Comparison of ENCODE assay signal across 8 cellular contexts in the genomic region with DNA sequence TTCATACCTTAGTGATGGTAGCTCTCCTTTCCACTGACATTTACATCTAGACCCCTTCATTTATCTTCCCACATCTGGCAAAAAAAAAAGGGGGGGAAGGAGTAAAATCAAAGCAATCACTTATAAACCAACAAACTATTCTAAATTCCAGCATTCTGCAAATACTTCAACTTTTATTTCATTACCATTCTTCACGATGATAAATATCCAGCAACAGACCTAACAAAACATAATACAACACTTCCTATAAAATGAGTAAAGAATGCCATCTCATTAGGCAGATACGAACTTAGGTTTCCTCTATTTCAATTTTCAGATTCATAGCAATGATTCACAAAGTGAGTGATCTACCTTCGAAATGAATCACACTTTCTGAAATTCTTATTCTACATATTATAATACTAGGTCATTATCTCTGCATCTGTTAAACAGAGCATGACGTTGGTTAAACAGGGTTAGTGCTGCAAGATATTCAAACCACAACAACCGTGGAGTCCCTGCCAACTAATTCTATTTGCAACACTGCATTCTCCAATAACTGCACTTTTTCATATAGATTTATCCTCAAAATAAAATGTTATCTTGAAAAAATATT. TPM values are rescaled to one million over a fixed set of nuclear protein-coding genes. Genes with fewer than 3 reads are reported as not detected.
A peak's percentile ranks its signal among the peaks of the same experiment; 100 is the strongest.
DNase-seq lines count a peak whose midpoint lies in the region; FAIRE-seq and TF ChIP-seq lines count a peak whose summit lies in the region.

Gene LRRFIP2 (minus strand): TSS at position 51 of the 595 bp plus-strand sequence. CDS start 25,599 bp downstream, outside the sequence.

- H3K27me3 ChIP-seq in effector memory CD4-positive, alpha-beta T cell (replicated peaks; ENCODE audit: control insufficient read depth, insufficient read depth, low read length, poor library complexity, severe bottlenecking): no peaks in the 10 kb centered on the region

- peaks cover 10% of the 10 kb centered on the region for H3K4me1 ChIP-seq in effector memory CD4-positive, alpha-beta T cell (ENCODE audit: control insufficient read depth, insufficient read depth, low read length, poor library complexity, severe bottlenecking)

- H3K9me3 ChIP-seq in effector memory CD4-positive, alpha-beta T cell (ENCODE audit: control insufficient read depth, low read length): no peaks in the 10 kb centered on the region

- no peaks in the 10 kb centered on the region for H3K36me3 ChIP-seq in effector memory CD4-positive, alpha-beta T cell (ENCODE audit: control insufficient read depth, insufficient read depth, low read length)

- no peak for FAIRE-seq in HTR-8/SVneo (lab: Jason Lieb, UNC)

- H3K4me3 ChIP-seq in HFF-Myc (replicated peaks; ENCODE audit: low read depth, low read length): peak within 1 kb of the TSS; percentile 89
- H3K4me3 ChIP-seq in effector memory CD4-positive, alpha-beta T cell (ENCODE audit: insufficient read depth, low read depth, low read length, poor library complexity, severe bottlenecking): peak within 1 kb of the TSS; percentile 97

- TF ChIP-seq CTCF in HFF-Myc (IDR thresholded peaks at IDR 0.05; ENCODE audit: low read depth, low read length, missing control alignments): no peak

- H3K27ac ChIP-seq in effector memory CD4-positive, alpha-beta T cell (ENCODE audit: insufficient read depth, low read length, poor library complexity, severe bottlenecking): peak within 1 kb of the TSS; percentile 83

- peak; percentile 83 for DNase-seq in EH (ENCODE audit: low read depth)
- no peak for DNase-seq in HFF-Myc (ENCODE audit: extremely low read depth, low read depth)
- DNase-seq in RPMI7951 (ENCODE audit: low read depth): peak; percentile 62
- DNase-seq in effector memory CD4-positive, alpha-beta T cell: no peak
- no peak for DNase-seq in mesenteric fat pad (ENCODE audit: low spot score)
- DNase-seq in ureter (ENCODE audit: low spot score): no peak
- no peak for DNase-seq in HTR-8/SVneo (ENCODE audit: insufficient read length, low spot score)
- DNase-seq in SKM-1 (lab: John Stamatoyannopoulos, UW; ENCODE audit: unreplicated experiment): no peak

RNA-seq across cellular contexts. Expression of gene LRRFIP2, which starts in this region (rescaled TPM):
- 77.5 and 99.9 TPM in 2 replicates for total RNA-seq in RPMI7951 (2014; rRNA removed; shearing (Covaris generic))
- total RNA-seq in mesenteric fat pad (37.0 TPM), ureter (54.6 TPM)

Comparison
In these comparisons a context has a peak if more than half of its experiments do, and no peak if none do; other contexts are left out.
1. DNase-seq: peak in EH (single experiment) and RPMI7951 (single experiment); none in HFF-Myc (single experiment), effector memory CD4-positive, alpha-beta T cell (0 of 3), mesenteric fat pad (single experiment), ureter (single experiment), HTR-8/SVneo (single experiment) and SKM-1 (single experiment).